Comparison of ENCODE assay signal across 8 cellular contexts in genomic region chr3:68972358-68972979, GRCh38. TPM values are rescaled to one million over a fixed set of nuclear protein-coding genes. Genes with fewer than 3 reads are reported as not detected.
A peak's percentile ranks its signal among the peaks of the same experiment; 100 is the strongest.
DNase-seq lines count a peak whose midpoint lies in the region; TF ChIP-seq lines count a peak whose summit lies in the region.

No MANE protein-coding gene starts in this region.

- H3K36me3 Mint-ChIP-seq in endothelial cell (ENCODE audit: low read depth, unreplicated experiment) = peaks cover 20% of the 10 kb centered on the region

- peaks cover 0 to 15% (median 6%) of the 10 kb centered on the region in 4 donors for H3K36me3 ChIP-seq in transverse colon

- H3K4me3 Mint-ChIP-seq in endothelial cell (ENCODE audit: unreplicated experiment) = peak overlapping the region; percentile 40

- peak overlapping the region; percentile 72 for H3K27ac Mint-ChIP-seq in endothelial cell (ENCODE audit: unreplicated experiment)

- no peaks in the 10 kb centered on the region for H3K9me3 Mint-ChIP-seq in endothelial cell (ENCODE audit: unreplicated experiment)

- H3K27me3 ChIP-seq in transverse colon = peaks cover 3% of the 10 kb centered on the region

- H3K4me1 ChIP-seq in transverse colon = no peaks in the 10 kb centered on the region

- in situ Hi-C loops in transverse colon (cut with MboI; ENCODE audit: low pct_ligation_motif_present in 1 of 4, low pct_unique_long_range_greater_than_20kb in 1 of 4, low sequenced_read_pairs in 3 of 4) = no loop called here

- H3K4me1 Mint-ChIP-seq in endothelial cell (ENCODE audit: unreplicated experiment) = peaks cover 23% of the 10 kb centered on the region

- DNase-seq in NCI-H2171 treated with DMSO at 0.1 percent for 48 hours (lab: John Stamatoyannopoulos, UW) = peak; percentile 50
- no peak for DNase-seq in NCI-H2171 (lab: John Stamatoyannopoulos, UW)
- DNase-seq in HCEC 1CT = peak; percentile 54
- peak; percentile 24 for DNase-seq in NCI-H1105 treated with DMSO at 0.1 percent for 48 hours (lab: John Stamatoyannopoulos, UW)
- DNase-seq in endothelial cell (ENCODE audit: low spot score) = peak; percentile 85
- peak; percentile 67 for DNase-seq in myocyte (ENCODE audit: low read depth)
- peak; percentile 17 for DNase-seq in transverse colon

- H3K9me3 ChIP-seq in transverse colon = no peaks in the 10 kb centered on the region

- no peak for TF ChIP-seq POLR2A in transverse colon (IDR thresholded peaks at IDR 0.05)

- intact Hi-C loops in transverse colon (cut with DNase I; ENCODE audit: low total_unique reads) = no loop called here

- H3K27me3 Mint-ChIP-seq in endothelial cell (ENCODE audit: unreplicated experiment) = peaks cover 5% of the 10 kb centered on the region

- no peak for TF ChIP-seq EP300 in transverse colon (IDR thresholded peaks at IDR 0.05; ENCODE audit: low read depth)

- H3K4me3 ChIP-seq in WI38 (ENCODE audit: low read depth, low read length) (no peak overlapping the region), transverse colon (no peak overlapping the region)

- no peak overlapping the region for H3K27ac ChIP-seq in transverse colon

- TF ChIP-seq CTCF in WI38 (IDR thresholded peaks at IDR 0.05; ENCODE audit: low read depth, low read length) (peak; percentile 80), endothelial cell (IDR thresholded peaks at IDR 0.05; ENCODE audit: unreplicated experiment) (peak; percentile 32), transverse colon (IDR thresholded peaks at IDR 0.05) (peak in 4 of 5 experiments; percentile 46 to 52 (median 48))

- WGBS in transverse colon (ENCODE audit: low coverage in 1 of 2), 2 donors = 48 to 53% methylated on average over 2 to 11 of the region's 11 CpGs

RNA-seq across cellular contexts. Expression of gene TAFA4, which starts 40.1 kb away (rescaled TPM):
- total RNA-seq in endothelial cell (ENCODE audit: unreplicated experiment) = 2.7 TPM
- not detected in 2 replicates for total RNA-seq in myocyte
- polyA plus RNA-seq in myocyte (2012) = not detected
- not detected for total RNA-seq in transverse colon

RNA-seq across cellular contexts. Expression of gene EOGT, which starts 41.0 kb away (rescaled TPM):
- total RNA-seq in endothelial cell (ENCODE audit: unreplicated experiment) (165 TPM), myocyte (43.2 and 46.0 TPM in 2 replicates), transverse colon (10 to 100 TPM; 12.0 to 22.4 (median 18.7) TPM)
- polyA plus RNA-seq in myocyte (2012) = 21.3 TPM
